Comparison of ENCODE assay signal across 25 cellular contexts in the genomic region with DNA sequence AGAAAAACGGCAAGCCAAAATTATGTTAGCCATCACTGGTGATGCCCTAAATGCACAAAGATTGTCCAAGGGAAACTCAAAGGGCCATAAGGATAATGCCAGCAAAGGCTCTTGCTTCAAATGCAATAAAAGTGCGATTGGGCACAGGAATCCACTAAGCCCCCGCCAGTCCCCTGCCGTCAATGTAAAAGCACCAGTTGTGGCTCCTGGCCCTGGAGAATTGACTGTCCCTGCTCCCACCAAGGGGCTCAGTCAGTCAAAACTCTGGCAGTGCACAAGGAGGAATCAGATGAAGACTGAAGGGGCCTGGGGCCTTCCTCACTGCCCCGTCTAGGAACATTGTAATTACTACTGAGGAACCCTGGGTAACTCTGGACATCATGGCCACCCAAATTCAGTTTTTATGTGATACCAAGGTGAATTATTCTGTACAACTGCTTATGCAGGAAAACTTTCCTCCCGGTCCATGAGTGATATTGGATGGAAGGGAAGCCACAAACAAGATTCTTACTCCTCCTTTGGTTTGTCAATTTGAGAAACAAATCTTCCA.
A peak's percentile ranks its signal among the peaks of the same experiment; 100 is the strongest.
DNase-seq lines count a peak whose midpoint lies in the region; ATAC-seq and TF ChIP-seq lines count a peak whose summit lies in the region.
"Had no signal": no experiment of that assay in that cellular context is flagged by ENCODE, and none has a peak within 500 bp of the region (broad histone marks: within the 10 kb centered on the region; RNA-seq: fewer than 3 reads in every experiment).

No MANE protein-coding gene starts in this region.

- no peaks in the 10 kb centered on the region for H3K27me3 ChIP-seq in HUES6 (ENCODE audit: control insufficient read depth, insufficient read depth, low read length)
- H3K27me3 ChIP-seq in esophagus muscularis mucosa: no peaks in the 10 kb centered on the region
- H3K27me3 ChIP-seq in mesenchymal stem cell (ENCODE audit: control insufficient read depth in 1 of 2, insufficient read depth in 1 of 2, low read length in 2 of 2): no peaks in the 10 kb centered on the region
- H3K27me3 ChIP-seq: BLaER1 had no signal

- DNase-seq in esophagus muscularis mucosa (ENCODE audit: extremely low spot score): peak; percentile 39
- no peak for DNase-seq in mesenchymal stem cell
- DNase-seq in progenitor cell of endocrine pancreas (ENCODE audit: low spot score, unreplicated experiment): no peak
- DNase-seq in DMS79 (lab: John Stamatoyannopoulos, UW): no peak
- DNase-seq: ACHN; CD4-positive, alpha-beta T cell; GDM1; HFFc6; IMR-90; NCI-H1092 treated with DMSO at 0.1 percent for 48 hours; NCI-H1436 treated with DMSO at 0.1 percent for 48 hours; NCI-H1930; NCI-H2227 treated with DMSO at 0.1 percent for 48 hours; NCI-H510A treated with DMSO at 0.1 percent for 48 hours; NCI-H748 treated with DMSO at 0.1 percent for 48 hours; PC-9; RPMI8226; SHP77 treated with DMSO at 0.1 percent for 48 hours had no signal

- no peak overlapping the region for H2BK15ac ChIP-seq in mesenchymal stem cell (ENCODE audit: low read depth, poor library complexity, severe bottlenecking)

- no peak overlapping the region for H2AFZ ChIP-seq in mesenchymal stem cell (ENCODE audit: low read depth, low read length)
- H2AFZ ChIP-seq: PC-9 had no signal

- no peak overlapping the region for H3K23ac ChIP-seq in mesenchymal stem cell (ENCODE audit: low read length in 2 of 2)

- intact Hi-C loops in esophagus muscularis mucosa (cut with DNase I): no loop called here

- no peak for TF ChIP-seq EP300 in esophagus muscularis mucosa (IDR thresholded peaks at IDR 0.05)

- peak overlapping the region; percentile 7; the same call in 1 of the 2 replicates for H3K27ac ChIP-seq in HUES6 (ENCODE audit: low read depth, low read length)
- H3K27ac ChIP-seq in esophagus muscularis mucosa (replicated peaks in 1 of 4): no peak overlapping the region
- no peak overlapping the region for H3K27ac ChIP-seq in mesenchymal stem cell (ENCODE audit: low read length, poor library complexity, severe bottlenecking)
- H3K27ac ChIP-seq: BLaER1, HL-60, KMS-11, PC-9, SK-N-MC had no signal

- H2BK12ac ChIP-seq in mesenchymal stem cell (ENCODE audit: low read length in 2 of 2): no peak overlapping the region

- H3K14ac ChIP-seq in mesenchymal stem cell (ENCODE audit: low read length in 2 of 2): no peak overlapping the region

- TF ChIP-seq POLR2A in esophagus muscularis mucosa (IDR thresholded peaks at IDR 0.05; ENCODE audit: low read depth): no peak

- ATAC-seq in HG03175 (IDR thresholded peaks at IDR 0.05; ENCODE audit: unreplicated experiment) (no peak), GM19397 (IDR thresholded peaks at IDR 0.05; ENCODE audit: unreplicated experiment) (no peak)

- no peaks in the 10 kb centered on the region for H3K79me1 ChIP-seq in mesenchymal stem cell (replicated peaks; ENCODE audit: low read length, poor library complexity, severe bottlenecking)

- no peaks in the 10 kb centered on the region for H3K4me1 Mint-ChIP-seq in progenitor cell of endocrine pancreas (ENCODE audit: low read depth)

- TF ChIP-seq CTCF in esophagus muscularis mucosa (IDR thresholded peaks at IDR 0.05) (no peak), progenitor cell of endocrine pancreas (IDR thresholded peaks at IDR 0.05; ENCODE audit: unreplicated experiment) (no peak)

- no peak overlapping the region for H3K4me3 Mint-ChIP-seq in progenitor cell of endocrine pancreas (ENCODE audit: low read depth)
- H3K4me3 Mint-ChIP-seq: CD4-positive, alpha-beta T cell; HFFc6 had no signal

- no peak overlapping the region for H3K18ac ChIP-seq in mesenchymal stem cell (ENCODE audit: low read depth in 1 of 2, low read length in 2 of 2)

- WGBS in esophagus muscularis mucosa: 93% methylated on average over 6 of the region's 6 CpGs
- 97% methylated on average over 5 of the region's 6 CpGs for WGBS in mesenchymal stem cell

- H3K9ac ChIP-seq in HUES6 (ENCODE audit: low read length) (peak overlapping the region; percentile 85), mesenchymal stem cell (ENCODE audit: low read length) (no peak overlapping the region)
- H3K9ac ChIP-seq: BLaER1, KMS-11 had no signal

- H2AK5ac ChIP-seq in mesenchymal stem cell (ENCODE audit: low read length, severe bottlenecking): no peak overlapping the region

- H3K4me1 ChIP-seq in HUES6 (ENCODE audit: control insufficient read depth, insufficient read depth, low read length): peaks cover 73% of the 10 kb centered on the region
- peaks cover 0 to 8% (median under 1%) of the 10 kb centered on the region in 4 donors for H3K4me1 ChIP-seq in esophagus muscularis mucosa
- H3K4me1 ChIP-seq in mesenchymal stem cell (ENCODE audit: control insufficient read depth, insufficient read depth, low read depth, low read length): no peaks in the 10 kb centered on the region
- H3K4me1 ChIP-seq: BLaER1 had no signal

- H3K36me3 ChIP-seq in HUES6 (ENCODE audit: control insufficient read depth, insufficient read depth, low read length) (peaks cover 89% of the 10 kb centered on the region), esophagus muscularis mucosa (no peaks in the 10 kb centered on the region), mesenchymal stem cell (ENCODE audit: control insufficient read depth in 1 of 2, insufficient read depth in 2 of 2, low read depth in 1 of 2, low read length in 2 of 2) (no peaks in the 10 kb centered on the region)
- H3K36me3 ChIP-seq: BLaER1 had no signal

- H3K36me3 Mint-ChIP-seq in progenitor cell of endocrine pancreas (ENCODE audit: insufficient read depth): peaks cover 2% of the 10 kb centered on the region

- no peak overlapping the region for H3K4ac ChIP-seq in mesenchymal stem cell (ENCODE audit: low read depth in 1 of 2, low read length in 2 of 2)

- peak overlapping the region; percentile 35 for H4K91ac ChIP-seq in mesenchymal stem cell (ENCODE audit: low read length)

- H4K8ac ChIP-seq in mesenchymal stem cell (ENCODE audit: low read length): no peak overlapping the region

- H2BK5ac ChIP-seq in mesenchymal stem cell (ENCODE audit: low read depth, low read length, poor library complexity, severe bottlenecking): no peak overlapping the region

- H3K27me3 Mint-ChIP-seq in progenitor cell of endocrine pancreas: peaks cover 10% of the 10 kb centered on the region

- peaks cover 5% of the 10 kb centered on the region for H3K9me3 Mint-ChIP-seq in progenitor cell of endocrine pancreas (ENCODE audit: low read depth)
- H3K9me3 Mint-ChIP-seq: CD4-positive, alpha-beta T cell; HFFc6 had no signal

- H3K4me3 ChIP-seq in HUES6 (ENCODE audit: low read depth, low read length) (peak overlapping the region; percentile 47), esophagus muscularis mucosa (no peak overlapping the region), mesenchymal stem cell (ENCODE audit: insufficient read depth in 1 of 2, low read depth in 1 of 2, low read length in 2 of 2) (no peak overlapping the region)
- H3K4me3 ChIP-seq: BLaER1, PC-9, SK-N-MC had no signal

- H3K4me2 ChIP-seq in mesenchymal stem cell (ENCODE audit: low read length, poor library complexity, severe bottlenecking): no peak overlapping the region
- H3K4me2 ChIP-seq: BLaER1, KMS-11, PC-9 had no signal

- H2BK120ac ChIP-seq in mesenchymal stem cell (ENCODE audit: low read depth, low read length): no peak overlapping the region

- H3K9me3 ChIP-seq in HUES6 (ENCODE audit: control insufficient read depth, insufficient read depth, low read depth, low read length) (no peaks in the 10 kb centered on the region), esophagus muscularis mucosa (no peaks in the 10 kb centered on the region), mesenchymal stem cell (ENCODE audit: control insufficient read depth, low read length) (no peaks in the 10 kb centered on the region)
- H3K9me3 ChIP-seq: BLaER1 had no signal

- H3K27ac Mint-ChIP-seq in progenitor cell of endocrine pancreas: no peak overlapping the region
- H3K27ac Mint-ChIP-seq: CD4-positive, alpha-beta T cell; HFFc6 had no signal
